Comparison of ENCODE assay signal across 23 cellular contexts in genomic region chr5:92424785-92425426, GRCh38.
"Had no signal": no experiment of that assay in that cellular context is flagged by ENCODE, and none has a peak within 500 bp of the region (broad histone marks: within the 10 kb centered on the region; RNA-seq: fewer than 3 reads in every experiment).

No MANE protein-coding gene starts in this region.

- H3K4me2 ChIP-seq: neural progenitor cell had no signal

- ATAC-seq: gastroesophageal sphincter; left lung; lower lobe of right lung; natural killer cell treated with Interleukin-12 subunit alpha and Interleukin-12 subunit beta and Interleukin-15 and Interleukin-18, amount 100 ng/mL, for 72 hours had no signal

- H3K9me3 ChIP-seq: esophagus muscularis mucosa, gastroesophageal sphincter, lower lobe of right lung, ovary, sigmoid colon, thoracic aorta had no signal

- FAIRE-seq: endometrium had no signal

- H3K27ac ChIP-seq: epithelial cell of prostate, esophagus muscularis mucosa, gastroesophageal sphincter, left lung, lower lobe of right lung, neural progenitor cell, ovary, right atrium auricular region, sigmoid colon, skin epidermis, stomach, thoracic aorta had no signal

- DNase-seq: effector memory CD4-positive, alpha-beta T cell; glutamatergic neuron; islet precursor cell; left lung; lower lobe of right lung; midbrain; nucleus accumbens; ovary; sigmoid colon; stimulated activated CD4-positive, alpha-beta T cell treated with anti-CD3 and anti-CD28 coated beads, Interleukin-2, amount 100 ng/mL, for 24 hours; stimulated activated naive CD4-positive, alpha-beta T cell; stomach; substantia nigra; trophoblast cell had no signal

- H3K4me1 ChIP-seq: esophagus muscularis mucosa, gastroesophageal sphincter, left lung, lower lobe of right lung, neural progenitor cell, right atrium auricular region, sigmoid colon, stomach had no signal

- H3K4me3 ChIP-seq: esophagus muscularis mucosa, gastroesophageal sphincter, left lung, lower lobe of right lung, neural progenitor cell, ovary, right atrium auricular region, sigmoid colon, skin epidermis, stomach, thoracic aorta had no signal
